1 cellular context compared by ENCODE assay signal in genomic region chr11:27362749-27363575, GRCh38.
TF ChIP-seq lines count a peak whose summit lies in the region.

CCDC34 (minus strand) TSS chr11:27363215; CDS start chr11:27363194, 21 bp downstream.

TF ChIP-seq in HepG2, 621 proteins besides CTCF, POLR2A, EP300 and RAD21 (continued from another document and continues in another):
- TF ChIP-seq TRAFD1 (CRISPR knock-in tag; IDR thresholded peaks at IDR 0.05; ENCODE audit: borderline replicate concordance) (no peak), FOXM1 (CRISPR knock-in tag; IDR thresholded peaks at IDR 0.05) (0 out of 2 replicates have a peak, but pooled peaks have one; percentile 61), ZNF598 (CRISPR knock-in tag; IDR thresholded peaks at IDR 0.05; ENCODE audit: borderline replicate concordance) (no peak), SKI (IDR thresholded peaks at IDR 0.05; ENCODE audit: partially characterized antibody) (peak; percentile 48), KDM6A (CRISPR knock-in tag; IDR thresholded peaks at IDR 0.05; ENCODE audit: low read depth) (no peak), SNAI1 (CRISPR knock-in tag; IDR thresholded peaks at IDR 0.05; ENCODE audit: borderline replicate concordance) (no peak), ZNF235 (CRISPR knock-in tag; IDR thresholded peaks at IDR 0.05; ENCODE audit: borderline replicate concordance) (no peak), ZUFSP (CRISPR knock-in tag; IDR thresholded peaks at IDR 0.05; ENCODE audit: borderline replicate concordance) (0 out of 2 replicates have a peak, but pooled peaks have one; percentile 76), ZBTB37 (CRISPR knock-in tag; IDR thresholded peaks at IDR 0.05) (no peak), TEAD3 (CRISPR knock-in tag; optimal IDR thresholded peaks at IDR 0.05; ENCODE audit: borderline replicate concordance) (peak; percentile 59), HNRNPK (IDR thresholded peaks at IDR 0.05; ENCODE audit: low read depth, low read length, poor library complexity, severe bottlenecking) (no peak), NCOA1 (CRISPR knock-in tag; IDR thresholded peaks at IDR 0.05) (peak; percentile 47; the same call in 1 of the 2 replicates), MTA3 (CRISPR knock-in tag; IDR thresholded peaks at IDR 0.05) (no peak), IRF9 (CRISPR knock-in tag; IDR thresholded peaks at IDR 0.05; ENCODE audit: borderline replicate concordance) (peak; percentile 87; the same call in 1 of the 2 replicates), ZC3H13 (CRISPR knock-in tag; IDR thresholded peaks at IDR 0.05) (peak; percentile 92), MLLT10 (CRISPR knock-in tag; IDR thresholded peaks at IDR 0.05) (no peak), ZNF205 (CRISPR knock-in tag; IDR thresholded peaks at IDR 0.05) (0 out of 2 replicates have a peak, but pooled peaks have one; percentile 21), ZNF414 (CRISPR knock-in tag; IDR thresholded peaks at IDR 0.05) (no peak), ASH2L (IDR thresholded peaks at IDR 0.05; ENCODE audit: insufficient read length, low read depth, low read length) (peak; percentile 90), HIVEP1 (CRISPR knock-in tag; IDR thresholded peaks at IDR 0.05) (peak; percentile 36; the same call in 1 of the 2 replicates), SYNCRIP (IDR thresholded peaks at IDR 0.05; ENCODE audit: insufficient read depth, low read depth, low read length) (no peak), ZNF10 (CRISPR knock-in tag; IDR thresholded peaks at IDR 0.05; ENCODE audit: borderline replicate concordance, low read depth) (no peak), ZNF639 (CRISPR knock-in tag; conservative IDR thresholded peaks at IDR 0.05) (peak; percentile 31; the same call in 1 of the 2 replicates), ZNF605 (CRISPR knock-in tag; IDR thresholded peaks at IDR 0.05) (peak; percentile 79), CREM (IDR thresholded peaks at IDR 0.05) (no peak), CREM (CRISPR knock-in tag; IDR thresholded peaks at IDR 0.05) (no peak), FOXA1 (IDR thresholded peaks at IDR 0.05) (no peak), FOXA1 (CRISPR knock-in tag; IDR thresholded peaks at IDR 0.05) (no peak), ELF3 (CRISPR knock-in tag; IDR thresholded peaks at IDR 0.05) (0 out of 2 replicates have a peak, but pooled peaks have one; percentile 54), NR2F2 (IDR thresholded peaks at IDR 0.05; ENCODE audit: borderline replicate concordance, low read depth) (no peak), ZNF792 (CRISPR knock-in tag; IDR thresholded peaks at IDR 0.05) (peak; percentile 74), TBP (CRISPR knock-in tag; IDR thresholded peaks at IDR 0.05) (no peak), MTF1 (CRISPR knock-in tag; IDR thresholded peaks at IDR 0.05) (no peak), TCF7L2 (IDR thresholded peaks at IDR 0.05; ENCODE audit: low read depth, low read length) (no peak), CBX2 (IDR thresholded peaks at IDR 0.05; ENCODE audit: low read depth, low read length) (no peak), CBX2 (CRISPR knock-in tag; IDR thresholded peaks at IDR 0.05; ENCODE audit: low read depth) (no peak), IRX3 (CRISPR knock-in tag; IDR thresholded peaks at IDR 0.05; ENCODE audit: borderline replicate concordance, low read depth) (peak; percentile 90), IKZF5 (CRISPR knock-in tag; IDR thresholded peaks at IDR 0.05) (peak; percentile 85; the same call in 1 of the 2 replicates), KLF12 (CRISPR knock-in tag; IDR thresholded peaks at IDR 0.05; ENCODE audit: borderline replicate concordance) (peak; percentile 82; the same call in 1 of the 2 replicates), ZFP91 (CRISPR knock-in tag; IDR thresholded peaks at IDR 0.05; ENCODE audit: borderline replicate concordance) (peak; percentile 94), ZNF879 (CRISPR knock-in tag; IDR thresholded peaks at IDR 0.05) (no peak), TIGD3 (CRISPR knock-in tag; IDR thresholded peaks at IDR 0.05; ENCODE audit: borderline replicate concordance) (no peak), EEA1 (CRISPR knock-in tag; IDR thresholded peaks at IDR 0.05; ENCODE audit: borderline replicate concordance) (no peak), MZF1 (CRISPR knock-in tag; IDR thresholded peaks at IDR 0.05; ENCODE audit: borderline replicate concordance) (no peak), SETDB1 (CRISPR knock-in tag; IDR thresholded peaks at IDR 0.05; ENCODE audit: borderline replicate concordance) (no peak), KAT2B (IDR thresholded peaks at IDR 0.05; ENCODE audit: borderline replicate concordance, low read depth, low read length) (no peak), ZNF253 (CRISPR knock-in tag; IDR thresholded peaks at IDR 0.05; ENCODE audit: borderline replicate concordance) (peak; percentile 93), PRMT3 (CRISPR knock-in tag; IDR thresholded peaks at IDR 0.05; ENCODE audit: borderline replicate concordance, low read depth) (peak; percentile 35), ZFP90 (CRISPR knock-in tag; IDR thresholded peaks at IDR 0.05; ENCODE audit: borderline replicate concordance) (peak; percentile 94), ZBTB43 (CRISPR knock-in tag; conservative IDR thresholded peaks at IDR 0.05) (no peak; the same call in 1 of the 2 replicates), RBFOX2 (IDR thresholded peaks at IDR 0.05; ENCODE audit: low read depth, low read length) (peak; percentile 67), MTERF4 (CRISPR knock-in tag; IDR thresholded peaks at IDR 0.05) (peak; percentile 86; the same call in 1 of the 2 replicates), ZNF790 (CRISPR knock-in tag; IDR thresholded peaks at IDR 0.05; ENCODE audit: borderline replicate concordance) (peak; percentile 75; the same call in 1 of the 2 replicates), FOSL1 (CRISPR knock-in tag; IDR thresholded peaks at IDR 0.05; ENCODE audit: borderline replicate concordance) (no peak), KAT7 (CRISPR knock-in tag; IDR thresholded peaks at IDR 0.05; ENCODE audit: borderline replicate concordance) (peak; percentile 71; the same call in 1 of the 2 replicates), SOX6 (IDR thresholded peaks at IDR 0.05) (no peak), SOX6 (CRISPR knock-in tag; IDR thresholded peaks at IDR 0.05) (peak; percentile 61), ZNF468 (CRISPR knock-in tag; IDR thresholded peaks at IDR 0.05) (peak; percentile 83; the same call in 1 of the 2 replicates), ZNF629 (CRISPR knock-in tag; conservative IDR thresholded peaks at IDR 0.05) (0 out of 2 replicates have a peak, but pooled peaks have one; percentile 24)
